In genomic region chr5:120306331-120306730, GRCh38 we compare ENCODE assay signal across 17 cellular contexts.
"Had no signal": no experiment of that assay in that cellular context is flagged by ENCODE, and none has a peak within 500 bp of the region (broad histone marks: within the 10 kb centered on the region; RNA-seq: fewer than 3 reads in every experiment).

No MANE protein-coding gene starts in this region.

- H3K27ac ChIP-seq: brain microvascular endothelial cell, neural progenitor cell, psoas muscle, right lobe of liver, spleen, suprapubic skin had no signal

- H3K4me1 ChIP-seq: neural progenitor cell, psoas muscle, right lobe of liver, spleen, suprapubic skin had no signal

- H3K4me2 ChIP-seq: neural progenitor cell had no signal

- H3K9ac ChIP-seq: neural progenitor cell had no signal

- DNase-seq: activated CD4-positive, alpha-beta T cell treated with anti-CD3 and anti-CD28 coated beads, Interleukin-2, amount 50 U/mL, for 1 hour; activated CD8-positive, alpha-beta memory T cell treated with anti-CD3 and anti-CD28 coated beads for 24 hours; activated naive CD8-positive, alpha-beta T cell treated with anti-CD3 and anti-CD28 coated beads, Interleukin-2, amount 10 ng/mL, durations not matched to agents 7 days and 5 days; anterior cingulate cortex; brain microvascular endothelial cell; cerebellar nuclear complex; effector CD8-positive, alpha-beta T cell; hypothalamus; kidney glomerular epithelial cell; midbrain; psoas muscle; right lobe of liver; spleen had no signal

- H3K27me3 ChIP-seq: brain microvascular endothelial cell, neural progenitor cell, right lobe of liver, spleen, suprapubic skin had no signal

- H3K9me3 ChIP-seq: psoas muscle, right lobe of liver, spleen, suprapubic skin had no signal

- H3K36me3 ChIP-seq: brain microvascular endothelial cell, neural progenitor cell, right lobe of liver, spleen, suprapubic skin had no signal

- ATAC-seq: activated CD4-positive, CD25-positive, alpha-beta regulatory T cell treated with anti-CD3 and anti-CD28 coated beads, Interleukin-2, amount 50 U/mL, for 24 hours; psoas muscle; right lobe of liver had no signal

- H2AFZ ChIP-seq: neural progenitor cell had no signal

- H3K4me3 ChIP-seq: lung, neural progenitor cell, psoas muscle, right lobe of liver, spleen, suprapubic skin had no signal
